9 cellular contexts compared by ENCODE assay signal in genomic region chr3:109933576-109933975, GRCh38.
"Had no signal": no experiment of that assay in that cellular context is flagged by ENCODE, and none has a peak within 500 bp of the region (broad histone marks: within the 10 kb centered on the region; RNA-seq: fewer than 3 reads in every experiment).

No MANE protein-coding gene starts in this region.

- H3K27ac Mint-ChIP-seq: IgD-negative memory B cell had no signal

- H3K4me1 Mint-ChIP-seq: IgD-negative memory B cell had no signal

- H3K4me3 ChIP-seq: GM23248, HAP-1 had no signal

- H3K9me3 ChIP-seq: HAP-1 had no signal

- H2AFZ ChIP-seq: GM23248 had no signal

- H3K9ac ChIP-seq: GM23248, KMS-11 had no signal

- H3K27ac ChIP-seq: GM23248, HL-60, KMS-11 had no signal

- ATAC-seq: HepG2 had no signal

- H3K4me2 ChIP-seq: KMS-11 had no signal

- H3K36me3 ChIP-seq: HAP-1 had no signal

- DNase-seq: GM23248, GOT3, H7, KBM-7 had no signal

- H3K4me1 ChIP-seq: HAP-1 had no signal

- H3K36me3 Mint-ChIP-seq: IgD-negative memory B cell had no signal

- H3K4me3 Mint-ChIP-seq: IgD-negative memory B cell had no signal

- H3K27me3 Mint-ChIP-seq: IgD-negative memory B cell had no signal

- H3K9me3 Mint-ChIP-seq: IgD-negative memory B cell had no signal
